In genomic region chr14:59398841-59399240, GRCh38 we compare ENCODE assay signal across 16 cellular contexts.
A peak's percentile ranks its signal among the peaks of the same experiment; 100 is the strongest.
DNase-seq lines count a peak whose midpoint lies in the region; ATAC-seq and TF ChIP-seq lines count a peak whose summit lies in the region.
"Had no signal": no experiment of that assay in that cellular context is flagged by ENCODE, and none has a peak within 500 bp of the region (broad histone marks: within the 10 kb centered on the region; RNA-seq: fewer than 3 reads in every experiment).

No MANE protein-coding gene starts in this region.

- H3K4me3 Mint-ChIP-seq in T-helper 17 cell = peak overlapping the region; percentile 13
- H3K4me3 Mint-ChIP-seq: activated T-cell treated with anti-CD3 and anti-CD28 coated beads, Interleukin-2, amount 50 U/mL, for 72 hours; H9; stimulated activated memory B cell treated with anti-CD40 and anti-IgM and Interleukin-4, amounts not matched to agents 10 μg/mL and 1 μg/mL and 100 μg/mL, for 72 hours had no signal

- ATAC-seq in T-helper 17 cell = no peak
- no peak for ATAC-seq in HG03378 (IDR thresholded peaks at IDR 0.05; ENCODE audit: unreplicated experiment)
- ATAC-seq in GM19023 (IDR thresholded peaks at IDR 0.05; ENCODE audit: unreplicated experiment) = no peak
- ATAC-seq: stimulated activated memory B cell treated with anti-CD40 and anti-IgM and Interleukin-4, amounts not matched to agents 10 μg/mL and 1 μg/mL and 100 μg/mL, for 72 hours had no signal

- DNase-seq in AML-193 (lab: John Stamatoyannopoulos, UW) (peak; percentile 89 to 94), KG1 (lab: John Stamatoyannopoulos, UW) (peak; percentile 72), T-helper 17 cell (no peak), choroid plexus epithelial cell (ENCODE audit: low read depth) (peak; percentile 12), HCEC 1CT (no peak), HPDE6-E6E7 (ENCODE audit: extremely low spot score) (no peak)
- DNase-seq: ACHN; activated T-cell treated with anti-CD3 and anti-CD28 coated beads, Interleukin-2, amount 50 U/mL, for 72 hours; foreskin fibroblast; H9; NCI-H1417 treated with DMSO at 0.1 percent for 48 hours; SW 1271 had no signal

- no peak overlapping the region for H3K27ac Mint-ChIP-seq in T-helper 17 cell
- H3K27ac Mint-ChIP-seq: activated T-cell treated with anti-CD3 and anti-CD28 coated beads, Interleukin-2, amount 50 U/mL, for 72 hours; H9; stimulated activated memory B cell treated with anti-CD40 and anti-IgM and Interleukin-4, amounts not matched to agents 10 μg/mL and 1 μg/mL and 100 μg/mL, for 72 hours had no signal

- no peak for TF ChIP-seq CTCF in choroid plexus epithelial cell (conservative IDR thresholded peaks at IDR 0.05; ENCODE audit: low read depth, low read length)

- no peak overlapping the region for H3K4me3 ChIP-seq in choroid plexus epithelial cell (ENCODE audit: low read depth, low read length)
- H3K4me3 ChIP-seq: smooth muscle cell had no signal

- no peaks in the 10 kb centered on the region for H3K9me3 ChIP-seq in T-helper 17 cell (ENCODE audit: control insufficient read depth, low read length, poor library complexity, severe bottlenecking)

- H3K27me3 Mint-ChIP-seq in T-helper 17 cell = no peaks in the 10 kb centered on the region
- H3K27me3 Mint-ChIP-seq: stimulated activated memory B cell treated with anti-CD40 and anti-IgM and Interleukin-4, amounts not matched to agents 10 μg/mL and 1 μg/mL and 100 μg/mL, for 72 hours had no signal

- H3K36me3 Mint-ChIP-seq in T-helper 17 cell (ENCODE audit: low read depth) = no peaks in the 10 kb centered on the region
- H3K36me3 Mint-ChIP-seq: stimulated activated memory B cell treated with anti-CD40 and anti-IgM and Interleukin-4, amounts not matched to agents 10 μg/mL and 1 μg/mL and 100 μg/mL, for 72 hours had no signal

- H3K4me1 Mint-ChIP-seq in T-helper 17 cell = peaks cover 8% of the 10 kb centered on the region

Comparison
In these comparisons a context has a peak if more than half of its experiments do, and no peak if none do; other contexts are left out.
1. DNase-seq: peak in AML-193 (2 of 2), KG1 (single experiment) and choroid plexus epithelial cell (single experiment); none in T-helper 17 cell (0 of 3), HCEC 1CT (single experiment) and HPDE6-E6E7 (single experiment).